Comparison of ENCODE assay signal across 12 cellular contexts in the genomic region with DNA sequence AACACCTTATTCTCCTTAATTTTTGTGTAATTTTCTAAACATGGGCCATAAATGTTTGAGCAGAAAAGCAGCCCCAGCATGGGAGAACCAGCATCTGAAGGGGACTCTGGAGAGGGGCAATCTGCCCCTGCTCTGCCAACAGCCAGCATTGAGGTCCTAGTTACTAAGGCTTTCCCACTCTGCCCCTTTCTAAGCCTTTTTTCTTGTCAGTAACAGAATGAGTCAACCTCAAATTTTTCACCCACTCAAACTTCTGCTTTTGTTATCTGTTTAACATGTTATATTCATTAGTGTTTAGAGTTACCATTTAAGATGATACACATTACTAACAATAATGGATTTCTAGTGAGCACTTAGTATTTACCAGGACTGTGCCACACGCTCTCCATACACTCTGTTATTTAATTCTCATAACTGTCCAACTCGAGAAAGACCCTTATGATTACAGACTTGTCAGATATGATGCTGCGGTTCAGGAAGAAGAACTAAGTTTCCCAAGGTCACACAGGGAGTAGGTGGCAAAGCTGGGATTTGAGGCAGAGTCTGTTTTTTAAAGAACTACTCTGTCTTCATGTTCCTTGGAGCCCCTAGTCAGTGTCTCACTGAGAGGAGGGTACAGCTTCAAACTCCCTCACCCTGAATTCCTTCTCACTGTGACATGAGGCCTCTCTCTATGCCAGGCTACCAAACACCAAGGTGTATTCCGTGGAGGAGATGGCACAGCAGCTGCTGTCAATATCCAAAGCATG. TPM values are rescaled to one million over a fixed set of nuclear protein-coding genes. Genes with fewer than 3 reads are reported as not detected.
DNase-seq lines count a peak whose midpoint lies in the region; ATAC-seq and FAIRE-seq lines count a peak whose summit lies in the region.
"Had no signal": no experiment of that assay in that cellular context is flagged by ENCODE, and none has a peak within 500 bp of the region (broad histone marks: within the 10 kb centered on the region; RNA-seq: fewer than 3 reads in every experiment).

No MANE protein-coding gene starts in this region.

- H3K23ac ChIP-seq in trophoblast cell (ENCODE audit: low read length), result no peak overlapping the region

- H3K27ac ChIP-seq in Karpas-422 (ENCODE audit: low read length), result peak overlapping the region; percentile 70
- H3K27ac ChIP-seq in trophoblast cell (ENCODE audit: low read depth, low read length), result no peak overlapping the region

- DNase-seq in CD1c-positive myeloid dendritic cell (ENCODE audit: extremely low spot score) (peak; percentile 52), GM19239 (ENCODE audit: insufficient read length, low spot score) (no peak), Karpas-422 (peak; percentile 58), kidney glomerular epithelial cell (lab: John Stamatoyannopoulos, UW) (no peak), RKO (ENCODE audit: low spot score) (no peak), trophoblast cell (no peak)
- DNase-seq in effector memory CD8-positive, alpha-beta T cell, result no peak
- DNase-seq: Kasumi-1, NCI-H526 treated with DMSO at 0.1 percent for 48 hours had no signal

- H3K4me3 Mint-ChIP-seq in effector memory CD8-positive, alpha-beta T cell, result no peak overlapping the region

- H3K14ac ChIP-seq in trophoblast cell (ENCODE audit: low read length), result no peak overlapping the region

- no peaks in the 10 kb centered on the region for H3K36me3 Mint-ChIP-seq in effector memory CD8-positive, alpha-beta T cell (ENCODE audit: insufficient read depth)
- H3K36me3 Mint-ChIP-seq: activated naive CD4-positive, alpha-beta T cell treated with anti-CD3 and anti-CD28 coated beads, Interleukin-2, amount 50 U/mL, for 72 hours had no signal

- peak; percentile 60 for FAIRE-seq in GM19239 (lab: Jason Lieb, UNC)
- FAIRE-seq: TTC549 had no signal

- no peak overlapping the region for H2BK5ac ChIP-seq in trophoblast cell (ENCODE audit: low read depth, low read length, poor library complexity)

- H3K4me1 ChIP-seq in Karpas-422 (ENCODE audit: low read length) (peaks cover 39% of the 10 kb centered on the region), trophoblast cell (ENCODE audit: control insufficient read depth in 1 of 2, insufficient read depth in 2 of 2, low read length in 2 of 2) (no peaks in the 10 kb centered on the region)

- H3K79me1 ChIP-seq in trophoblast cell (ENCODE audit: low read length), result no peaks in the 10 kb centered on the region

- H3K27me3 Mint-ChIP-seq in effector memory CD8-positive, alpha-beta T cell, result peaks cover 52 to 53% of the 10 kb centered on the region in 2 donors

- H3K18ac ChIP-seq in trophoblast cell (ENCODE audit: low read length), result no peak overlapping the region

- H3K4me2 ChIP-seq in Karpas-422 (ENCODE audit: low read depth, low read length, poor library complexity, severe bottlenecking) (peak overlapping the region; percentile 46), trophoblast cell (ENCODE audit: low read length) (no peak overlapping the region)

- no peak overlapping the region for H4K91ac ChIP-seq in trophoblast cell (ENCODE audit: low read depth, low read length)

- H3K27me3 ChIP-seq in Karpas-422 (ENCODE audit: low read length) (no peaks in the 10 kb centered on the region), trophoblast cell (ENCODE audit: insufficient read depth, low read length) (no peaks in the 10 kb centered on the region)

- no peak overlapping the region for H4K12ac ChIP-seq in trophoblast cell (ENCODE audit: low read depth, low read length)

- no peaks in the 10 kb centered on the region; the same call in 1 of the 2 replicates for H3K9me3 ChIP-seq in Karpas-422 (ENCODE audit: low read length)
- H3K9me3 ChIP-seq in trophoblast cell (ENCODE audit: insufficient read depth, low read depth, low read length), result no peaks in the 10 kb centered on the region

- H3K9ac ChIP-seq in Karpas-422 (ENCODE audit: low read length) (peak overlapping the region; percentile 37), trophoblast cell (ENCODE audit: low read length) (no peak overlapping the region)

- H4K8ac ChIP-seq in trophoblast cell (ENCODE audit: low read depth, low read length), result no peak overlapping the region

- no peak overlapping the region for H3K4ac ChIP-seq in trophoblast cell (ENCODE audit: low read depth, low read length)

- 0 out of 2 replicates have a peak, but pooled peaks cover 1% of the 10 kb centered on the region for H4K20me1 ChIP-seq in Karpas-422 (ENCODE audit: insufficient read depth, low read depth, low read length)

- H3K27ac Mint-ChIP-seq in effector memory CD8-positive, alpha-beta T cell, result no peak overlapping the region

- H3K36me3 ChIP-seq in Karpas-422 (ENCODE audit: insufficient read depth, low read length) (peaks cover 60% of the 10 kb centered on the region), trophoblast cell (ENCODE audit: control insufficient read depth in 1 of 2, insufficient read depth in 2 of 2, low read length in 2 of 2) (no peaks in the 10 kb centered on the region)

- no peak overlapping the region for H2BK120ac ChIP-seq in trophoblast cell (ENCODE audit: insufficient read depth, low read length, poor library complexity)

- H3K4me3 ChIP-seq in Karpas-422 (ENCODE audit: low read length) (peak overlapping the region; percentile 34; the same call in 1 of the 2 replicates), trophoblast cell (ENCODE audit: low read depth, low read length) (no peak overlapping the region)

- H3K9me3 Mint-ChIP-seq in effector memory CD8-positive, alpha-beta T cell, result no peaks in the 10 kb centered on the region
- H3K9me3 Mint-ChIP-seq: activated naive CD4-positive, alpha-beta T cell treated with anti-CD3 and anti-CD28 coated beads, Interleukin-2, amount 50 U/mL, for 72 hours had no signal

- no CpG with 5 or more reads among the region's 4 CpGs for WGBS in trophoblast cell (ENCODE audit: extremely low coverage, insufficient coverage, insufficient read length)

- ATAC-seq in HG02870 (IDR thresholded peaks at IDR 0.05; ENCODE audit: unreplicated experiment), result peak; percentile 69
- no peak for ATAC-seq in effector memory CD8-positive, alpha-beta T cell (replicated peaks)

- no peak overlapping the region for H2BK12ac ChIP-seq in trophoblast cell (ENCODE audit: low read length)

- H2AFZ ChIP-seq in Karpas-422 (ENCODE audit: low read length) (no peak overlapping the region), trophoblast cell (ENCODE audit: insufficient read depth, low read length, poor library complexity) (no peak overlapping the region)

- no peak overlapping the region for H2AK5ac ChIP-seq in trophoblast cell (ENCODE audit: low read length)

- H3K9me2 ChIP-seq in Karpas-422 (replicated peaks; ENCODE audit: insufficient read depth, low read length), result no peaks in the 10 kb centered on the region

- H3K4me1 Mint-ChIP-seq in effector memory CD8-positive, alpha-beta T cell (ENCODE audit: low read depth in 2 of 2), result no peaks in the 10 kb centered on the region

- H3K79me2 ChIP-seq in Karpas-422 (ENCODE audit: low read length), result peaks cover 78% of the 10 kb centered on the region
- H3K79me2 ChIP-seq in trophoblast cell (ENCODE audit: control insufficient read depth, insufficient read depth, low read length, poor library complexity), result no peaks in the 10 kb centered on the region

RNA-seq across cellular contexts. Expression of gene GPAM, which starts 19.9 kb away (rescaled TPM):
- total RNA-seq in Karpas-422 (2014; rRNA removed; shearing (Covaris generic); ENCODE audit: low replicate concordance), result 164 and 481 TPM in 2 replicates
- 3.9 and 4.1 TPM in 2 replicates for polyA plus RNA-seq in trophoblast cell (2013)

Comparison
In these comparisons a context has a peak if more than half of its experiments do, and no peak if none do; other contexts are left out.
1. DNase-seq: peak in CD1c-positive myeloid dendritic cell (single experiment) and Karpas-422 (single experiment); none in GM19239 (single experiment), kidney glomerular epithelial cell (single experiment), effector memory CD8-positive, alpha-beta T cell (0 of 3), RKO (single experiment) and trophoblast cell (0 of 2).